ENCODE assay signal across 8 cellular contexts in the genomic region with DNA sequence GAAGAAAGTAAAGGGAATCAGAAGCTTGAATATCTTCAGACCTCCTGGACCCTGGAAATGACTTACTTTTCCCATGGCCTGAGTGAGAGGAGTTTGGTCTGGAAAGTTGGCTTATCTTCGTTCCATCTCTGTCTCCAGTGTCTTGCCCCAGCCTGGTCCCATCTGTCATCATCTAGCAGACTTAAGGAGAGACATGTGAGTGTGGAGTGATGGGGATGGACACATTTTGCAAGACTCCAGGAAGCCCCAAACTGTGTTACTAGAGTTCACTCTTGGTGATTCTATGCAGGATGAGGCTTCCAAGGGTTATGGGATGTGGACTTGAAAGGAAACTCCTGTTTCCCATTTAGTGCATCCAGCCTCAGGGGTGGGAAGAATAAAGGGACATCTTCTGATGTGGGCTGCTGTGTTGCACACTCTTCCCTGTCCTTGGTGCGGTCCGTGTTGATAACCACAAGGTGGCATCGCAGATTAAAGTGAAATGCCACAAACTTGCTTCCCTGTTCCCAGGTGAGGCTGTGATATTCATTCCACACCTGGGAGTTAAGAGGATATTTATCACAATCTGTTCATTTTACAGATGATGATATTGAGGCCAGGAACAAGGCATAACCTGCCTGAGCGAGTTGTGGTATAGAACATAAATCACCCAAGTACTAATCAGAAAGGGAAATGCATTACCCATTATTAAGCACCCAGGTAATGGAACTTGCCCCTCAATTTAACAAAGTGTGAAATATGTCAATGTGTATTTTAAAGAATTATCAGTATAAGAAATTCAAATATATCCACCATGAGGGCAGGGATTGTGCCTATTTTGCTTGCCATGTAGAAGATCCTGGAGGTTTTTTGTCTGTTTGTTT.
A peak's percentile ranks its signal among the peaks of the same experiment; 100 is the strongest.
DNase-seq lines count a peak whose midpoint lies in the region; ATAC-seq, FAIRE-seq and TF ChIP-seq lines count a peak whose summit lies in the region.

No MANE protein-coding gene starts in this region.

- H3K4me1 ChIP-seq in neural progenitor cell = no peaks in the 10 kb centered on the region

- DNase-seq in NCI-H2107 (lab: John Stamatoyannopoulos, UW) = peak; percentile 0
- DNase-seq in NCI-H2107 treated with DMSO at 0.1 percent for 48 hours (lab: John Stamatoyannopoulos, UW; ENCODE audit: unreplicated experiment) = no peak
- DNase-seq in NCI-H69 (lab: John Stamatoyannopoulos, UW) = peak; percentile 73
- peak; percentile 78 for DNase-seq in epithelial cell of esophagus (ENCODE audit: low read depth)
- peak; percentile 59 for DNase-seq in neural progenitor cell (ENCODE audit: low spot score)
- no peak for DNase-seq in activated CD4-positive, CD25-positive, alpha-beta regulatory T cell treated with anti-CD3 and anti-CD28 coated beads, Interleukin-2, amount 50 U/mL, for 72 hours
- no peak for DNase-seq in GM12891 (ENCODE audit: insufficient read length, low spot score)

- H3K4me3 ChIP-seq in epithelial cell of esophagus (ENCODE audit: low read length) (no peak overlapping the region), neural progenitor cell (no peak overlapping the region)

- ATAC-seq in HG02981 (IDR thresholded peaks at IDR 0.05; ENCODE audit: unreplicated experiment) = no peak

- no peaks in the 10 kb centered on the region for H3K9me3 ChIP-seq in neural progenitor cell (ENCODE audit: low read depth)

- no peak for FAIRE-seq in GM12891 (lab: Jason Lieb, UNC)

- no peak overlapping the region for H3K27ac Mint-ChIP-seq in neural progenitor cell

- no peaks in the 10 kb centered on the region for H3K36me3 Mint-ChIP-seq in neural progenitor cell

- H3K36me3 ChIP-seq in neural progenitor cell = no peaks in the 10 kb centered on the region

- H4K20me1 ChIP-seq in neural progenitor cell (ENCODE audit: low read depth) = no peaks in the 10 kb centered on the region

- H3K27me3 ChIP-seq in neural progenitor cell = no peaks in the 10 kb centered on the region

- no peak overlapping the region for H2AFZ ChIP-seq in neural progenitor cell (replicated peaks)

- H3F3A ChIP-seq in neural progenitor cell (ENCODE audit: low read depth) = no peaks in the 10 kb centered on the region

- TF ChIP-seq POLR2A in GM12891 (IDR thresholded peaks at IDR 0.05; ENCODE audit: low read depth, low read length) = no peak

- no peak overlapping the region for H3K9ac ChIP-seq in neural progenitor cell

- no peak overlapping the region for H3K4me2 ChIP-seq in neural progenitor cell

- H3K27me3 Mint-ChIP-seq in neural progenitor cell (ENCODE audit: insufficient read depth, low read depth) = no peaks in the 10 kb centered on the region

- H3K27ac ChIP-seq in neural progenitor cell = no peak overlapping the region

- no peaks in the 10 kb centered on the region for H3K4me1 Mint-ChIP-seq in neural progenitor cell

- H3K4me3 Mint-ChIP-seq in neural progenitor cell = no peak overlapping the region

- H3K9me3 Mint-ChIP-seq in neural progenitor cell = no peaks in the 10 kb centered on the region

- TF ChIP-seq CTCF in epithelial cell of esophagus (IDR thresholded peaks at IDR 0.05; ENCODE audit: insufficient read depth, low read depth, low read length, missing control alignments) (peak; percentile 88), neural progenitor cell (IDR thresholded peaks at IDR 0.05) (peak; percentile 67)

- H3K79me2 ChIP-seq in neural progenitor cell (ENCODE audit: low read depth) = no peaks in the 10 kb centered on the region

TF ChIP-seq in GM12891, 5 proteins besides CTCF, POLR2A, EP300 and RAD21:
- TF ChIP-seq SPI1 (IDR thresholded peaks at IDR 0.05; ENCODE audit: low read depth, low read length) (no peak), POLR2AphosphoS5 (IDR thresholded peaks at IDR 0.05; ENCODE audit: low read depth, low read length) (no peak), POU2F2 (IDR thresholded peaks at IDR 0.05; ENCODE audit: low read depth, low read length) (no peak), TAF1 (IDR thresholded peaks at IDR 0.05; ENCODE audit: low read depth, low read length) (no peak), PAX5 (IDR thresholded peaks at IDR 0.05; ENCODE audit: insufficient read depth, low read length, severe bottlenecking) (no peak)
TF ChIP-seq in GM12891: peak in this region for 0.

Comparison
In these comparisons a context has a peak if more than half of its experiments do, and no peak if none do; other contexts are left out.
1. DNase-seq: peak in NCI-H2107 (single experiment), NCI-H69 (single experiment), epithelial cell of esophagus (single experiment) and neural progenitor cell (single experiment); none in NCI-H2107 treated with DMSO at 0.1 percent for 48 hours (single experiment), activated CD4-positive, CD25-positive, alpha-beta regulatory T cell treated with anti-CD3 and anti-CD28 coated beads, Interleukin-2, amount 50 U/mL, for 72 hours (single experiment) and GM12891 (single experiment).